In genomic region chr20:62143976-62144825, GRCh38 we compare ENCODE assay signal across 8 cellular contexts. TPM values are rescaled to one million over a fixed set of nuclear protein-coding genes. Genes with fewer than 3 reads are reported as not detected.
DNase-seq lines count a peak whose midpoint lies in the region; ATAC-seq and TF ChIP-seq lines count a peak whose summit lies in the region.

No MANE protein-coding gene starts in this region.

- DNase-seq in DMS53 (lab: John Stamatoyannopoulos, UW) = peak; percentile 79
- no peak for DNase-seq in DMS53 treated with DMSO at 0.1 percent for 48 hours (lab: John Stamatoyannopoulos, UW; ENCODE audit: unreplicated experiment)
- no peak for DNase-seq in HFFc6
- peak; percentile 8 for DNase-seq in NCI-H1092 treated with DMSO at 0.1 percent for 48 hours (lab: John Stamatoyannopoulos, UW)
- DNase-seq in activated CD8-positive, alpha-beta T cell treated with anti-CD3 and anti-CD28 coated beads for 36 hours = peak; percentile 65
- no peak for DNase-seq in epithelial cell of prostate (ENCODE audit: low read depth, low spot score)
- peak; percentile 30 for DNase-seq in superior temporal gyrus (ENCODE audit: extremely low spot score)

- H3K27ac ChIP-seq in epithelial cell of prostate (peak overlapping the region; percentile 84), muscle layer of colon (ENCODE audit: low read depth, low read length) (peak overlapping the region; percentile 61)

- CTCF ChIA-PET in activated CD8-positive, alpha-beta T cell treated with anti-CD3 and anti-CD28 coated beads for 36 hours (lab: Charles Lee) = interaction anchor here (1.7 to 2.0 kb wide), 2 partner anchors 13 to 133 kb away, joined by 5 to 6 read pairs; no protein-coding TSS in a partner anchor

- peak; percentile 13; the same call in 1 of the 2 replicates for TF ChIP-seq CTCF in HFFc6 (IDR thresholded peaks at IDR 0.05)
- TF ChIP-seq CTCF in activated CD8-positive, alpha-beta T cell treated with anti-CD3 and anti-CD28 coated beads for 36 hours (IDR thresholded peaks at IDR 0.05) = no peak

- H3K9me3 ChIP-seq in muscle layer of colon (ENCODE audit: low read length) = no peaks in the 10 kb centered on the region

- H3K9ac ChIP-seq in muscle layer of colon (ENCODE audit: low read length) = peak overlapping the region; percentile 12

- intact Hi-C loops in activated CD8-positive, alpha-beta T cell treated with anti-CD3 and anti-CD28 coated beads for 36 hours (cut with micrococcal nuclease) = no loop called here

- peak overlapping the region; percentile 91 for H3K4me3 Mint-ChIP-seq in HFFc6
- H3K4me3 Mint-ChIP-seq in activated CD8-positive, alpha-beta T cell treated with anti-CD3 and anti-CD28 coated beads for 36 hours = peak overlapping the region; percentile 80

- H3K36me3 Mint-ChIP-seq in HFFc6 (ENCODE audit: low read depth) = peaks cover 20% of the 10 kb centered on the region
- peaks cover 30% of the 10 kb centered on the region for H3K36me3 Mint-ChIP-seq in activated CD8-positive, alpha-beta T cell treated with anti-CD3 and anti-CD28 coated beads for 36 hours (ENCODE audit: low read depth)

- peak; percentile 20 for ATAC-seq in activated CD8-positive, alpha-beta T cell treated with anti-CD3 and anti-CD28 coated beads for 36 hours

- peak overlapping the region; percentile 52 to 66 for H3K4me3 ChIP-seq in muscle layer of colon (ENCODE audit: low read depth in 1 of 2, low read length in 2 of 2)

- H3K9me3 Mint-ChIP-seq in HFFc6 = no peaks in the 10 kb centered on the region
- no peaks in the 10 kb centered on the region for H3K9me3 Mint-ChIP-seq in activated CD8-positive, alpha-beta T cell treated with anti-CD3 and anti-CD28 coated beads for 36 hours

- H3K36me3 ChIP-seq in muscle layer of colon (ENCODE audit: insufficient read depth, low read length) = peaks cover 12% of the 10 kb centered on the region

- POLR2A ChIA-PET in activated CD8-positive, alpha-beta T cell treated with anti-CD3 and anti-CD28 coated beads for 36 hours (lab: Charles Lee) = interaction anchor here (0.9 to 1.4 kb wide), 7 partner anchors 12 to 82 kb away, joined by 3 to 4 read pairs (median 3); partner anchors contain the start of genes MTG2 and TAF4

- peaks cover 33% of the 10 kb centered on the region for H3K4me1 ChIP-seq in muscle layer of colon (ENCODE audit: insufficient read depth, low read length)

- peak overlapping the region; percentile 76 for H3K27ac Mint-ChIP-seq in HFFc6
- peak overlapping the region; percentile 66 for H3K27ac Mint-ChIP-seq in activated CD8-positive, alpha-beta T cell treated with anti-CD3 and anti-CD28 coated beads for 36 hours

- H3K4me1 Mint-ChIP-seq in HFFc6 (ENCODE audit: low read depth) = peaks cover 41% of the 10 kb centered on the region
- peaks cover 44% of the 10 kb centered on the region for H3K4me1 Mint-ChIP-seq in activated CD8-positive, alpha-beta T cell treated with anti-CD3 and anti-CD28 coated beads for 36 hours (ENCODE audit: low read depth)

- H3K27me3 Mint-ChIP-seq in HFFc6 (ENCODE audit: insufficient read depth) = peaks cover 4% of the 10 kb centered on the region
- no peaks in the 10 kb centered on the region for H3K27me3 Mint-ChIP-seq in activated CD8-positive, alpha-beta T cell treated with anti-CD3 and anti-CD28 coated beads for 36 hours

- H3K27me3 ChIP-seq in muscle layer of colon (ENCODE audit: control insufficient read depth in 1 of 2, insufficient read depth in 2 of 2, low read length in 2 of 2) = no peaks in the 10 kb centered on the region

RNA-seq across cellular contexts. Expression of gene SS18L1, which starts 0.6 kb away (rescaled TPM):
- 1 to 10 TPM; 5.5 to 7.9 (median 5.9) TPM for total RNA-seq in HFFc6 (2021; fragmentation: NEBNext Ultra II Directional; extraction: Animal tissue kit (Norgen Biotek cat#: 25700))
- total RNA-seq in activated CD8-positive, alpha-beta T cell treated with anti-CD3 and anti-CD28 coated beads for 36 hours = 10 to 100 TPM; 15.3 to 16.1 TPM

RNA-seq across cellular contexts. Expression of gene PSMA7, which starts 1.0 kb away (rescaled TPM):
- total RNA-seq in HFFc6 (2021; fragmentation: NEBNext Ultra II Directional; extraction: Animal tissue kit (Norgen Biotek cat#: 25700)) = 100 to 1,000 TPM; 296 to 357 (median 334) TPM
- total RNA-seq in activated CD8-positive, alpha-beta T cell treated with anti-CD3 and anti-CD28 coated beads for 36 hours = 100 to 1,000 TPM; 286 to 289 TPM

RNA-seq across cellular contexts. Expression of gene LSM14B, which starts 21.9 kb away (rescaled TPM):
- total RNA-seq in HFFc6 (2021; fragmentation: NEBNext Ultra II Directional; extraction: Animal tissue kit (Norgen Biotek cat#: 25700)) = 10 to 100 TPM; 40.4 to 42.7 (median 40.9) TPM
- total RNA-seq in activated CD8-positive, alpha-beta T cell treated with anti-CD3 and anti-CD28 coated beads for 36 hours = 10 to 100 TPM; 33.5 to 35.6 TPM

RNA-seq across cellular contexts. Expression of gene MTG2, which starts 38.6 kb away (rescaled TPM):
- total RNA-seq in HFFc6 (2021; fragmentation: NEBNext Ultra II Directional; extraction: Animal tissue kit (Norgen Biotek cat#: 25700)) = 10 to 100 TPM; 27.9 to 33.8 (median 30.2) TPM
- total RNA-seq in activated CD8-positive, alpha-beta T cell treated with anti-CD3 and anti-CD28 coated beads for 36 hours = 10 to 100 TPM; 36.5 to 40.5 TPM

Comparison
In these comparisons a context has a peak if more than half of its experiments do, and no peak if none do; other contexts are left out.
1. DNase-seq: peak in DMS53 (single experiment), NCI-H1092 treated with DMSO at 0.1 percent for 48 hours (single experiment), activated CD8-positive, alpha-beta T cell treated with anti-CD3 and anti-CD28 coated beads for 36 hours (single experiment) and superior temporal gyrus (single experiment); none in DMS53 treated with DMSO at 0.1 percent for 48 hours (single experiment), HFFc6 (single experiment) and epithelial cell of prostate (single experiment).